1 cellular context compared by ENCODE assay signal in genomic region chr13:40978109-40978508, GRCh38.
A peak's percentile ranks its signal among the peaks of the same experiment; 100 is the strongest.
TF ChIP-seq lines count a peak whose summit lies in the region.

No MANE protein-coding gene starts in this region.

TF ChIP-seq in GM12878, 131 proteins besides CTCF, POLR2A, EP300 and RAD21:
- TF ChIP-seq HDGF (IDR thresholded peaks at IDR 0.05), result 0 out of 2 replicates have a peak, but pooled peaks have one; percentile 33
